Comparison of ENCODE assay signal across 21 cellular contexts in genomic region chr3:120192159-120192558, GRCh38.
A peak's percentile ranks its signal among the peaks of the same experiment; 100 is the strongest.
DNase-seq lines count a peak whose midpoint lies in the region; ATAC-seq and TF ChIP-seq lines count a peak whose summit lies in the region.
"Had no signal": no experiment of that assay in that cellular context is flagged by ENCODE, and none has a peak within 500 bp of the region (broad histone marks: within the 10 kb centered on the region; RNA-seq: fewer than 3 reads in every experiment).

No MANE protein-coding gene starts in this region.

- H4K91ac ChIP-seq in IMR-90 (ENCODE audit: insufficient read depth, low read depth, low read length), result peak overlapping the region; percentile 49; the same call in 1 of the 2 replicates

- no peak overlapping the region for H2AK5ac ChIP-seq in IMR-90 (ENCODE audit: low read depth, low read length)

- peak overlapping the region; percentile 30; the same call in 1 of the 2 replicates for H3K4me2 ChIP-seq in IMR-90 (ENCODE audit: low read depth, low read length)
- H3K4me2 ChIP-seq: GM23338 had no signal

- H3K18ac ChIP-seq in IMR-90 (ENCODE audit: low read depth, low read length), result no peak overlapping the region

- no peaks in the 10 kb centered on the region for H3K4me1 Mint-ChIP-seq in stimulated activated effector memory CD8-positive, alpha-beta T cell treated with anti-CD3 and anti-CD28 coated beads, Interleukin-12 subunit alpha, Interleukin-12 subunit beta, amount 100 ng/mL, for 72 hours
- H3K4me1 Mint-ChIP-seq: GM23338 had no signal

- no peak overlapping the region for H3K27ac ChIP-seq in IMR-90 (ENCODE audit: insufficient read depth, low read length)
- H3K27ac ChIP-seq in foreskin keratinocyte, result no peak overlapping the region
- H3K27ac ChIP-seq: RWPE1, SJCRH30 had no signal

- peak; percentile 78 for DNase-seq in ELR (ENCODE audit: low read depth)
- DNase-seq in IMR-90, result peak; percentile 61
- DNase-seq in foreskin keratinocyte, result peak in 1 of 2 donors; percentile 64
- no peak for DNase-seq in stimulated activated effector memory CD8-positive, alpha-beta T cell treated with anti-CD3 and anti-CD28 coated beads, Interleukin-12 subunit alpha, Interleukin-12 subunit beta, amount 100 ng/mL, for 72 hours (ENCODE audit: low spot score in 2 of 2)
- no peak for DNase-seq in kidney glomerular epithelial cell (lab: John Stamatoyannopoulos, UW)
- no peak for DNase-seq in inferior parietal cortex (ENCODE audit: extremely low spot score)
- no peak for DNase-seq in Right ventricle myocardium superior
- DNase-seq: CD4-positive, alpha-beta T cell; DMS153; KG1; NCI-H1417 treated with DMSO at 0.1 percent for 48 hours; NCI-H187 treated with DMSO at 0.1 percent for 48 hours; NCI-H226; NCI-H524; PC-3; SJCRH30; T-helper 17 cell had no signal

- H4K20me1 ChIP-seq in IMR-90 (ENCODE audit: insufficient read depth, low read length), result no peaks in the 10 kb centered on the region

- H3K4me3 Mint-ChIP-seq in stimulated activated effector memory CD8-positive, alpha-beta T cell treated with anti-CD3 and anti-CD28 coated beads, Interleukin-12 subunit alpha, Interleukin-12 subunit beta, amount 100 ng/mL, for 72 hours, result no peak overlapping the region
- H3K4me3 Mint-ChIP-seq: CD4-positive, alpha-beta T cell; GM23338; T-helper 17 cell had no signal

- H3K79me1 ChIP-seq in IMR-90 (ENCODE audit: low read depth in 1 of 2, low read length in 2 of 2), result no peaks in the 10 kb centered on the region

- H3K9ac ChIP-seq in IMR-90 (ENCODE audit: low read depth, low read length), result no peak overlapping the region

- H2AK9ac ChIP-seq in IMR-90 (replicated peaks; ENCODE audit: low read depth, low read length, poor library complexity), result no peak overlapping the region

- H2BK20ac ChIP-seq in IMR-90 (ENCODE audit: low read depth, low read length), result peak overlapping the region; percentile 81

- no peak overlapping the region for H3K4me3 ChIP-seq in IMR-90 (ENCODE audit: insufficient read depth, low read depth, low read length)
- H3K4me3 ChIP-seq: GM23338, SJCRH30 had no signal

- no peaks in the 10 kb centered on the region for H3K36me3 Mint-ChIP-seq in stimulated activated effector memory CD8-positive, alpha-beta T cell treated with anti-CD3 and anti-CD28 coated beads, Interleukin-12 subunit alpha, Interleukin-12 subunit beta, amount 100 ng/mL, for 72 hours

- 0 out of 2 replicates have a peak overlapping the region, but pooled peaks have one; percentile 78 for H3K14ac ChIP-seq in IMR-90 (replicated peaks; ENCODE audit: low read depth, low read length)

- H3K23ac ChIP-seq in IMR-90 (ENCODE audit: low read depth, low read length), result no peak overlapping the region; the same call in 1 of the 2 replicates

- intact Hi-C loops in IMR-90 (cut with micrococcal nuclease) (no loop called here), Right ventricle myocardium superior (cut with DNase I) (no loop called here)

- H2BK5ac ChIP-seq in IMR-90 (ENCODE audit: low read depth, low read length, poor library complexity, severe bottlenecking), result peak overlapping the region; percentile 54

- H3K9me3 Mint-ChIP-seq in stimulated activated effector memory CD8-positive, alpha-beta T cell treated with anti-CD3 and anti-CD28 coated beads, Interleukin-12 subunit alpha, Interleukin-12 subunit beta, amount 100 ng/mL, for 72 hours, result no peaks in the 10 kb centered on the region
- H3K9me3 Mint-ChIP-seq: CD4-positive, alpha-beta T cell; GM23338 had no signal

- CTCF ChIA-PET in IMR-90 (lab: Yijun Ruan, JAX), result interaction anchor here (1.0 to 1.2 kb wide), 2 partner anchors 9 to 11 kb away, joined by 3 to 5 read pairs; no protein-coding TSS in a partner anchor

- ATAC-seq in IMR-90 (ENCODE audit: low read depth) (peak; percentile 84), foreskin keratinocyte (peak; percentile 22), Right ventricle myocardium superior (ENCODE audit: poor library complexity) (no peak), GM21619 (IDR thresholded peaks at IDR 0.05; ENCODE audit: unreplicated experiment) (no peak)
- ATAC-seq in stimulated activated effector memory CD8-positive, alpha-beta T cell treated with anti-CD3 and anti-CD28 coated beads, Interleukin-12 subunit alpha, Interleukin-12 subunit beta, amount 100 ng/mL, for 72 hours, result peak; percentile 32
- ATAC-seq: GM23338, HepG2, PC-3, T-helper 17 cell had no signal

- dilution Hi-C loops in IMR-90 (cut with HindIII; ENCODE audit: low sequenced_read_pairs, unreplicated experiment), result no loop called here

- TF ChIP-seq POLR2A in IMR-90 (IDR thresholded peaks at IDR 0.05; ENCODE audit: low read depth, low read length), result no peak

- no peaks in the 10 kb centered on the region for H3K9me3 ChIP-seq in IMR-90 (ENCODE audit: control insufficient read depth, insufficient read depth, low read length)

- WGBS in IMR-90 (ENCODE audit: extremely low coverage in 2 of 2, insufficient read length in 1 of 2), 2 experiments, result no CpG with 5 or more reads among the region's 1 CpG

- H3K56ac ChIP-seq in IMR-90 (ENCODE audit: extremely low read depth, insufficient read depth, low read length), result no peak overlapping the region

- H3K4ac ChIP-seq in IMR-90 (ENCODE audit: low read depth, low read length), result peak overlapping the region; percentile 58; the same call in 1 of the 2 replicates

- no peak overlapping the region for H3K27ac Mint-ChIP-seq in stimulated activated effector memory CD8-positive, alpha-beta T cell treated with anti-CD3 and anti-CD28 coated beads, Interleukin-12 subunit alpha, Interleukin-12 subunit beta, amount 100 ng/mL, for 72 hours
- H3K27ac Mint-ChIP-seq: CD4-positive, alpha-beta T cell; GM23338; T-helper 17 cell had no signal

- no peak overlapping the region for H4K5ac ChIP-seq in IMR-90 (ENCODE audit: low read depth, low read length)

- no peak for TF ChIP-seq RAD21 in IMR-90 (IDR thresholded peaks at IDR 0.05; ENCODE audit: low read length)

- POLR2A ChIA-PET in IMR-90 (lab: Charles Lee; ENCODE audit: unreplicated experiment), result no interaction called here

- H2AFZ ChIP-seq in IMR-90 (replicated peaks; ENCODE audit: low read length, poor library complexity), result peak overlapping the region; percentile 73
- H2AFZ ChIP-seq: GM23338 had no signal

- TF ChIP-seq CTCF in IMR-90 (conservative IDR thresholded peaks at IDR 0.05; ENCODE audit: low read depth, low read length) (no peak), foreskin keratinocyte (conservative IDR thresholded peaks at IDR 0.05) (no peak)

- peaks cover 8% of the 10 kb centered on the region; the same call in 1 of the 2 replicates for H3K4me1 ChIP-seq in IMR-90 (ENCODE audit: control insufficient read depth, insufficient read depth, low read length)
- peaks cover 10% of the 10 kb centered on the region for H3K4me1 ChIP-seq in foreskin keratinocyte
- H3K4me1 ChIP-seq: SJCRH30 had no signal

- no peaks in the 10 kb centered on the region for H3K36me3 ChIP-seq in IMR-90 (ENCODE audit: control insufficient read depth, insufficient read depth, low read length)
- H3K36me3 ChIP-seq: SJCRH30 had no signal

- peaks cover 7% of the 10 kb centered on the region for H3K9me1 ChIP-seq in IMR-90 (ENCODE audit: insufficient read depth, low read length)

- H2BK120ac ChIP-seq in IMR-90 (ENCODE audit: low read depth, low read length), result peak overlapping the region; percentile 39; the same call in 1 of the 2 replicates

- no peaks in the 10 kb centered on the region for H3K27me3 ChIP-seq in IMR-90 (ENCODE audit: control insufficient read depth, insufficient read depth, low read length)
- no peaks in the 10 kb centered on the region for H3K27me3 ChIP-seq in foreskin keratinocyte
- H3K27me3 ChIP-seq: SJCRH30 had no signal

- in situ Hi-C loops in IMR-90 (cut with MboI; ENCODE audit: low sequenced_read_pairs), result no loop called here

- BruUV-seq in IMR-90 (replicated peaks; lab: Mats Ljungman, UMichigan), result no TSS peak

- no peak overlapping the region for H2BK15ac ChIP-seq in IMR-90 (ENCODE audit: low read depth, low read length)

- no peak overlapping the region; a peak in 1 of 4 replicates for H4K8ac ChIP-seq in IMR-90 (ENCODE audit: low read depth in 2 of 2, low read length in 2 of 2)

TF ChIP-seq in IMR-90, 13 proteins besides CTCF, POLR2A, EP300 and RAD21:
- no peak for TF ChIP-seq MAFK (IDR thresholded peaks at IDR 0.05; ENCODE audit: low read depth, low read length)
- TF ChIP-seq CHD1 (IDR thresholded peaks at IDR 0.05; ENCODE audit: low read depth, low read length), result no peak
- no peak for TF ChIP-seq ELK1 (IDR thresholded peaks at IDR 0.05; ENCODE audit: borderline replicate concordance, low read depth, low read length)
- TF ChIP-seq SMC3 (IDR thresholded peaks at IDR 0.05; ENCODE audit: low read depth, low read length), result no peak
- no peak for TF ChIP-seq RCOR1 (IDR thresholded peaks at IDR 0.05; ENCODE audit: insufficient replicate concordance, low read length)
- no peak for TF ChIP-seq USF2 (IDR thresholded peaks at IDR 0.05; ENCODE audit: low read depth, low read length)
- TF ChIP-seq MAZ (IDR thresholded peaks at IDR 0.05; ENCODE audit: borderline replicate concordance, low read depth, low read length), result no peak
- no peak for TF ChIP-seq MXI1 (IDR thresholded peaks at IDR 0.05; ENCODE audit: borderline replicate concordance, low read depth, low read length)
- TF ChIP-seq FOS (IDR thresholded peaks at IDR 0.05; ENCODE audit: low read depth, low read length), result no peak
- TF ChIP-seq CEBPB (IDR thresholded peaks at IDR 0.05; ENCODE audit: low read depth, low read length), result no peak

Comparison
In these comparisons a context has a peak if more than half of its experiments do, and no peak if none do; other contexts are left out.
1. DNase-seq: peak in ELR (single experiment) and IMR-90 (single experiment); none in stimulated activated effector memory CD8-positive, alpha-beta T cell treated with anti-CD3 and anti-CD28 coated beads, Interleukin-12 subunit alpha, Interleukin-12 subunit beta, amount 100 ng/mL, for 72 hours (0 of 2), kidney glomerular epithelial cell (single experiment), inferior parietal cortex (single experiment) and Right ventricle myocardium superior (single experiment).
2. ATAC-seq: peak in IMR-90 (single experiment), foreskin keratinocyte (single experiment) and stimulated activated effector memory CD8-positive, alpha-beta T cell treated with anti-CD3 and anti-CD28 coated beads, Interleukin-12 subunit alpha, Interleukin-12 subunit beta, amount 100 ng/mL, for 72 hours (single experiment); none in Right ventricle myocardium superior (single experiment) and GM21619 (single experiment).